12 cellular contexts compared by ENCODE assay signal in the genomic region with DNA sequence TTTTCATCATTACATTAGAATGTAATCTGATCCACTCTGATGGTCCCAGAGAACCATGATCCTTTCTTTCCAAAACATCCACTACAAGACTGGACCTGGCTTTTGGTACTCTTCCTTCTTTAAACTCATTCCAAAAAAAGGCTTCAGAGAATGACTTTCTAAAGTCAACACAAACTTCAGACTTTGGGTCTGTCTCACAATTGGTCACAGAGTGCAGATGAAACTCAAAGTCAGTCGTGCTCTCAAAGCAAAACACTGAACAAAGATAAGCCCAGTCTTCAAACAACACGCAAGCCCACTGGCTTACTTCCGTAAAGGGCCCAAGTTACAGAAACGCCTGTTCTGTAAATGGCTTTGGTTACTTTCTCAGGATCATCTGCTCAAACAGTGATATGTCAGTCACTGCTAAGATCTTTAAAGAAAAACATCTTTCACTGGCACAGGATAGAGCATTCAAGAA.
DNase-seq lines count a peak whose midpoint lies in the region; FAIRE-seq lines count a peak whose summit lies in the region.
"Had no signal": no experiment of that assay in that cellular context is flagged by ENCODE, and none has a peak within 500 bp of the region (broad histone marks: within the 10 kb centered on the region; RNA-seq: fewer than 3 reads in every experiment).

No MANE protein-coding gene starts in this region.

- peak overlapping the region; percentile 6 for H3K4me3 ChIP-seq in adipocyte (ENCODE audit: low read length)
- H3K4me3 ChIP-seq: MG63, tibial artery had no signal

- H3K4me3 Mint-ChIP-seq in activated T-cell treated with anti-CD3 and anti-CD28 coated beads, Interleukin-2, amount 50 U/mL, for 24 hours, result no peak overlapping the region
- H3K4me3 Mint-ChIP-seq: activated T-helper 1 cell treated with anti-CD3 and anti-CD28 coated beads, Interleukin-12 subunit alpha, Interleukin-12 subunit beta, Interleukin-2, Interleukin-4 antibody, amounts not matched to agents 30 ng/mL and 10 ng/mL and 1 ng/mL, durations not matched to agents 14 hours and 24 hours and 36 hours had no signal

- peaks cover 61% of the 10 kb centered on the region for H3K36me3 ChIP-seq in adipocyte (ENCODE audit: control insufficient read depth, insufficient read depth, low read length, severe bottlenecking)
- H3K36me3 ChIP-seq: MG63 had no signal

- no peak for FAIRE-seq in urothelium cell line (lab: Jason Lieb, UNC)

- peak overlapping the region; percentile 17 for H3K27ac ChIP-seq in substantia nigra (ENCODE audit: low read depth, low read length, poor library complexity, severe bottlenecking)
- H3K27ac ChIP-seq: tibial artery had no signal

- no peaks in the 10 kb centered on the region for H3K27me3 Mint-ChIP-seq in activated T-cell treated with anti-CD3 and anti-CD28 coated beads, Interleukin-2, amount 50 U/mL, for 24 hours

- H3K27ac Mint-ChIP-seq in activated T-cell treated with anti-CD3 and anti-CD28 coated beads, Interleukin-2, amount 50 U/mL, for 24 hours, result peak overlapping the region; percentile 71
- H3K27ac Mint-ChIP-seq: activated T-helper 1 cell treated with anti-CD3 and anti-CD28 coated beads, Interleukin-12 subunit alpha, Interleukin-12 subunit beta, Interleukin-2, Interleukin-4 antibody, amounts not matched to agents 30 ng/mL and 10 ng/mL and 1 ng/mL, durations not matched to agents 14 hours and 24 hours and 36 hours had no signal

- no peaks in the 10 kb centered on the region for H3K9me3 ChIP-seq in adipocyte (ENCODE audit: control insufficient read depth, low read length)
- H3K9me3 ChIP-seq: MG63, tibial artery had no signal

- peaks cover 44% of the 10 kb centered on the region for H3K36me3 Mint-ChIP-seq in activated T-cell treated with anti-CD3 and anti-CD28 coated beads, Interleukin-2, amount 50 U/mL, for 24 hours (ENCODE audit: low read depth)

- no peak for DNase-seq in activated T-cell treated with anti-CD3 and anti-CD28 coated beads, Interleukin-2, amount 50 U/mL, for 24 hours
- DNase-seq in activated T-cell treated with anti-CD3 and anti-CD28 coated beads for 4 hours (no peak), adipocyte (ENCODE audit: low read depth) (peak; percentile 65), left kidney (ENCODE audit: low read depth, low spot score) (peak; percentile 33), substantia nigra (lab: John Stamatoyannopoulos, UW) (no peak), urothelium cell line (ENCODE audit: low spot score) (no peak), NCI-H748 treated with DMSO at 0.1 percent for 48 hours (lab: John Stamatoyannopoulos, UW) (no peak)
- DNase-seq in stimulated activated CD8-positive, alpha-beta memory T cell treated with anti-CD3 and anti-CD28 coated beads, Interleukin-4, amount 100 ng/mL, for 48 hours, result no peak
- DNase-seq: NCI-H526, tibial artery had no signal

- no peaks in the 10 kb centered on the region for H3K9me3 Mint-ChIP-seq in activated T-cell treated with anti-CD3 and anti-CD28 coated beads, Interleukin-2, amount 50 U/mL, for 24 hours
- H3K9me3 Mint-ChIP-seq: activated T-helper 1 cell treated with anti-CD3 and anti-CD28 coated beads, Interleukin-12 subunit alpha, Interleukin-12 subunit beta, Interleukin-2, Interleukin-4 antibody, amounts not matched to agents 30 ng/mL and 10 ng/mL and 1 ng/mL, durations not matched to agents 14 hours and 24 hours and 36 hours had no signal

- no peaks in the 10 kb centered on the region for H3K27me3 ChIP-seq in adipocyte (replicated peaks; ENCODE audit: control insufficient read depth, insufficient read depth, low read length)
- H3K27me3 ChIP-seq: MG63, tibial artery had no signal

- peaks cover 49% of the 10 kb centered on the region for H3K4me1 Mint-ChIP-seq in activated T-cell treated with anti-CD3 and anti-CD28 coated beads, Interleukin-2, amount 50 U/mL, for 24 hours (ENCODE audit: low read depth)

- peaks cover 40% of the 10 kb centered on the region for H3K4me1 ChIP-seq in adipocyte (ENCODE audit: control insufficient read depth, insufficient read depth, low read length)

- H3K9ac ChIP-seq in adipocyte (ENCODE audit: low read length), result no peak overlapping the region

Comparison
In these comparisons a context has a peak if more than half of its experiments do, and no peak if none do; other contexts are left out.
1. DNase-seq: peak in adipocyte (single experiment) and left kidney (single experiment); none in activated T-cell treated with anti-CD3 and anti-CD28 coated beads, Interleukin-2, amount 50 U/mL, for 24 hours (single experiment), activated T-cell treated with anti-CD3 and anti-CD28 coated beads for 4 hours (single experiment), substantia nigra (0 of 49), stimulated activated CD8-positive, alpha-beta memory T cell treated with anti-CD3 and anti-CD28 coated beads, Interleukin-4, amount 100 ng/mL, for 48 hours (single experiment), urothelium cell line (single experiment) and NCI-H748 treated with DMSO at 0.1 percent for 48 hours (single experiment).